In the genomic region with DNA sequence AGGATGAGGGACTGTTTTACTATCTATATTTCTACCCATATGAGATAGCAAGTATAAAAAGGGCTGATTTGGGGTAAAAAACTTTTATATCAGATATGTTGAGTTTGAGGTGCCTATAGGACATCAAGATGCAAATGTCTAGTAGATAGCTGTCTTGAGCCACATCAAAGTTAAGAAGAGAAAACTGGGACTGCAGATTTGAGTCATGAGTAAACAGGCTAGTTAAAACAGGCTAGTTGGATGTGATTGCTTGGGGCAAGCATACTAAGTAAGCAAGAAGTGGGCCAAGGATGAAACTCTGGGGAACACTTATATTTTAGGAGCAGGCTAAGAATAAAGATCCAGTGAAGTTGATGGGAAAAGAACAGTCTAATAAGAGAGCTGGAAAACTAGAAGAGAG, we compare ENCODE assay signal across 23 cellular contexts. TPM values are rescaled to one million over a fixed set of nuclear protein-coding genes. Genes with fewer than 3 reads are reported as not detected.
A peak's percentile ranks its signal among the peaks of the same experiment; 100 is the strongest.
DNase-seq lines count a peak whose midpoint lies in the region; ATAC-seq and TF ChIP-seq lines count a peak whose summit lies in the region.
"Had no signal": no experiment of that assay in that cellular context is flagged by ENCODE, and none has a peak within 500 bp of the region (broad histone marks: within the 10 kb centered on the region; RNA-seq: fewer than 3 reads in every experiment).

No MANE protein-coding gene starts in this region.

- H3K4me1 ChIP-seq in CD8-positive, alpha-beta T cell (ENCODE audit: insufficient read depth, low read length) = peaks cover 29% of the 10 kb centered on the region
- peaks cover 5% of the 10 kb centered on the region for H3K4me1 ChIP-seq in mammary epithelial cell (ENCODE audit: insufficient read depth, low read length)

- H3K27me3 Mint-ChIP-seq in CD8-positive, alpha-beta T cell (ENCODE audit: low read depth) = no peaks in the 10 kb centered on the region
- H3K27me3 Mint-ChIP-seq in nephron (ENCODE audit: low read depth) = no peaks in the 10 kb centered on the region
- H3K27me3 Mint-ChIP-seq: activated CD4-positive, alpha-beta memory T cell treated with anti-CD3 and anti-CD28 coated beads, Interleukin-2, amount 10 ng/mL, durations not matched to agents 7 days and 5 days; naive B cell had no signal

- no peak overlapping the region for H3K27ac ChIP-seq in CD8-positive, alpha-beta T cell (ENCODE audit: low read depth, low read length)
- H3K27ac ChIP-seq in mammary epithelial cell (ENCODE audit: insufficient read depth, low read depth, low read length) (no peak overlapping the region), RWPE1 (no peak overlapping the region)
- H3K27ac ChIP-seq: coronary artery, SK-N-MC had no signal

- no peaks in the 10 kb centered on the region for H3K27me3 ChIP-seq in CD8-positive, alpha-beta T cell (ENCODE audit: insufficient read depth, low read length)
- no peaks in the 10 kb centered on the region for H3K27me3 ChIP-seq in mammary epithelial cell (ENCODE audit: insufficient read depth, low read length)

- no peak overlapping the region for H2AFZ ChIP-seq in mammary epithelial cell (ENCODE audit: low read depth, low read length)

- no peak overlapping the region for H3K4me2 ChIP-seq in mammary epithelial cell (ENCODE audit: insufficient read depth, low read depth, low read length)

- intact Hi-C loops in CD8-positive, alpha-beta T cell (cut with DNase I, micrococcal nuclease) = no loop called here
- intact Hi-C loops in mammary epithelial cell (cut with micrococcal nuclease) = no loop called here
- intact Hi-C loops in left colon (cut with DNase I, micrococcal nuclease) = no loop called here

- peaks cover 56% of the 10 kb centered on the region for H3K79me2 ChIP-seq in mammary epithelial cell (ENCODE audit: insufficient read depth, low read length)

- peak overlapping the region; percentile 12 for H3K27ac Mint-ChIP-seq in CD8-positive, alpha-beta T cell
- no peak overlapping the region for H3K27ac Mint-ChIP-seq in nephron
- H3K27ac Mint-ChIP-seq: activated CD4-positive, alpha-beta memory T cell treated with anti-CD3 and anti-CD28 coated beads, Interleukin-2, amount 10 ng/mL, durations not matched to agents 7 days and 5 days; endodermal cell; T-helper 2 cell treated with Interferon-gamma antibody and Interleukin-4, amounts not matched to agents 5 μg/mL and 100 μg/mL, for 36 hours; WTC11 had no signal

- H3K9me3 ChIP-seq in CD8-positive, alpha-beta T cell (ENCODE audit: low read length) = no peaks in the 10 kb centered on the region
- no peaks in the 10 kb centered on the region for H3K9me3 ChIP-seq in mammary epithelial cell (replicated peaks; ENCODE audit: insufficient read depth, low read length)

- peak overlapping the region; percentile 11 for H3K4me3 Mint-ChIP-seq in CD8-positive, alpha-beta T cell
- peak overlapping the region; percentile 24 to 71 (median 66) for H3K4me3 Mint-ChIP-seq in nephron
- H3K4me3 Mint-ChIP-seq: activated CD4-positive, alpha-beta memory T cell treated with anti-CD3 and anti-CD28 coated beads, Interleukin-2, amount 10 ng/mL, durations not matched to agents 7 days and 5 days; endodermal cell; T-helper 2 cell treated with Interferon-gamma antibody and Interleukin-4, amounts not matched to agents 5 μg/mL and 100 μg/mL, for 36 hours; WTC11 had no signal

- no peaks in the 10 kb centered on the region for H3K9me3 Mint-ChIP-seq in CD8-positive, alpha-beta T cell
- no peaks in the 10 kb centered on the region for H3K9me3 Mint-ChIP-seq in nephron
- H3K9me3 Mint-ChIP-seq: activated CD4-positive, alpha-beta memory T cell treated with anti-CD3 and anti-CD28 coated beads, Interleukin-2, amount 10 ng/mL, durations not matched to agents 7 days and 5 days; endodermal cell; T-helper 2 cell treated with Interferon-gamma antibody and Interleukin-4, amounts not matched to agents 5 μg/mL and 100 μg/mL, for 36 hours; WTC11 had no signal

- no peak for ATAC-seq in CD8-positive, alpha-beta T cell
- ATAC-seq in HG02610 (IDR thresholded peaks at IDR 0.05; ENCODE audit: unreplicated experiment) (peak; percentile 61), left colon (no peak)
- ATAC-seq: WTC11 had no signal

- DNase-seq in CD8-positive, alpha-beta T cell = no peak
- DNase-seq in mammary epithelial cell (peak; percentile 11), GOT3 (lab: John Stamatoyannopoulos, UW) (no peak), RWPE1 (ENCODE audit: low spot score) (no peak), left colon (no peak)
- DNase-seq: activated CD4-positive, alpha-beta memory T cell treated with anti-CD3 and anti-CD28 coated beads, Interleukin-2, amount 10 ng/mL, durations not matched to agents 7 days and 5 days; endodermal cell; HCEC 1CT; KBM-7; MV-4-11; naive B cell; NCI-H187 treated with DMSO at 0.1 percent for 48 hours; NCI-H526 treated with DMSO at 0.1 percent for 48 hours had no signal

- in situ Hi-C loops in mammary epithelial cell (cut with MboI; ENCODE audit: low sequenced_read_pairs in 2 of 2) = no loop called here

- TF ChIP-seq CTCF in CD8-positive, alpha-beta T cell (IDR thresholded peaks at IDR 0.05) = no peak
- TF ChIP-seq CTCF in mammary epithelial cell (conservative IDR thresholded peaks at IDR 0.05 in 1 of 2, IDR thresholded peaks at IDR 0.05 in 1 of 2; ENCODE audit: extremely low read depth in 1 of 2, insufficient read depth in 1 of 2, low read depth in 1 of 2, low read length in 2 of 2) (no peak), nephron (IDR thresholded peaks at IDR 0.05; ENCODE audit: unreplicated experiment in 3 of 3) (no peak), RWPE1 (conservative IDR thresholded peaks at IDR 0.05; ENCODE audit: low read depth) (no peak)

- H3K4me1 Mint-ChIP-seq in CD8-positive, alpha-beta T cell (ENCODE audit: low read depth) = peaks cover 71% of the 10 kb centered on the region
- H3K4me1 Mint-ChIP-seq in nephron = peaks cover 35% of the 10 kb centered on the region

- H3K36me3 ChIP-seq in CD8-positive, alpha-beta T cell (ENCODE audit: insufficient read depth, low read length) = no peaks in the 10 kb centered on the region
- no peaks in the 10 kb centered on the region for H3K36me3 ChIP-seq in mammary epithelial cell (ENCODE audit: insufficient read depth, low read length)

- no TSS peak for BruUV-seq in mammary epithelial cell (replicated peaks; lab: Mats Ljungman, UMichigan)

- CTCF ChIA-PET in CD8-positive, alpha-beta T cell (lab: Charles Lee) = interaction anchor here (0.9 kb wide), 1 partner anchor 52 kb away, joined by 3 read pairs; no protein-coding TSS in a partner anchor
- CTCF ChIA-PET in mammary epithelial cell (lab: Charles Lee; ENCODE audit: low non-redundant PET) = no interaction called here
- CTCF ChIA-PET in RWPE1 (lab: Yijun Ruan, JAX) = no interaction called here

- no peaks in the 10 kb centered on the region for H4K20me1 ChIP-seq in mammary epithelial cell (ENCODE audit: insufficient read depth, low read length)

- H3K36me3 Mint-ChIP-seq in CD8-positive, alpha-beta T cell = peaks cover 62% of the 10 kb centered on the region
- peaks cover 31% of the 10 kb centered on the region for H3K36me3 Mint-ChIP-seq in nephron (ENCODE audit: low read depth)

- POLR2A ChIA-PET in CD8-positive, alpha-beta T cell (lab: Charles Lee) = no interaction called here
- POLR2A ChIA-PET in RWPE1 (lab: Yijun Ruan, JAX; ENCODE audit: low non-redundant PET) = no interaction called here

- dilution Hi-C loops in mammary epithelial cell (cut with HindIII; ENCODE audit: low sequenced_read_pairs) = no loop called here

- no peak overlapping the region for H3K4me3 ChIP-seq in CD8-positive, alpha-beta T cell (ENCODE audit: low read depth, low read length)
- H3K4me3 ChIP-seq in mammary epithelial cell (replicated peaks in 1 of 3; ENCODE audit: insufficient read depth in 1 of 3, low read depth in 2 of 3, low read length in 3 of 3) = no peak overlapping the region
- H3K4me3 ChIP-seq: coronary artery, SK-N-MC had no signal

- no peak overlapping the region for H3K9ac ChIP-seq in mammary epithelial cell (ENCODE audit: insufficient read depth, low read length)

RNA-seq across cellular contexts. Expression of a gene that starts 2.8 kb away (rescaled TPM):
- 1 to 10 TPM; 5.9 to 7.3 TPM for total RNA-seq in CD8-positive, alpha-beta T cell
- total RNA-seq in mammary epithelial cell = 10 to 100 TPM; 19.1 to 23.3 TPM
- polyA plus RNA-seq in mammary epithelial cell = 8.5 TPM
- polyA minus RNA-seq in mammary epithelial cell = 7.2 TPM
- 10 to 100 TPM; 25.7 to 26.7 TPM for total RNA-seq in left colon

RNA-seq across cellular contexts. Expression of a gene that starts 58.0 kb away (rescaled TPM):
- not detected for total RNA-seq in CD8-positive, alpha-beta T cell
- total RNA-seq in mammary epithelial cell (under 1 TPM in 1 of 2 donors, not detected in 1; under 0.01 TPM), left colon (not detected)
- polyA plus RNA-seq in mammary epithelial cell = not detected
- polyA minus RNA-seq in mammary epithelial cell = not detected
- total RNA-seq: activated CD4-positive, alpha-beta memory T cell treated with anti-CD3 and anti-CD28 coated beads, Interleukin-2, amount 10 ng/mL, durations not matched to agents 7 days and 5 days; endodermal cell; fibroblast of lung; mesenteric fat pad; RPMI7951; WTC11 had no signal
- polyA plus RNA-seq: adipose tissue, fibroblast of lung had no signal
